ENCODE assay signal across 12 cellular contexts in the genomic region with DNA sequence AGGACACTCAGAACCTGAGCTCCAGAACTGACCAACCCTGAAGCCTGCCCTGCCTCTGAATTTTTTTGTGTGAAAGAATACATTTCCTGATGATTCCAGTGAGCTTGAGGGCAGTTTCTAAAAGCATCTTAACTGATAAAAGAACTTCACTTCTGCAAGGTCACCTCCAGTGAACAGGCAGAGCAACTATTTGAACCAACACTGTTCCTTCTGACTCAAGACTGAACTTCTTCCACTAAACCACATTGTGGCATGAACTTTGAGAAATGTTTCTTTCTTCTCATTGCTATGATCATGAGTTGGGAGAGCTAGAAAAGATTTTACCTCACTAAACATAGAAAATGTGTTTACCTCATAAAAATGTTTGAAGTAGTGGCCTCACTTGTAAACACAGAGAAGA.
A peak's percentile ranks its signal among the peaks of the same experiment; 100 is the strongest.
DNase-seq lines count a peak whose midpoint lies in the region; ATAC-seq lines count a peak whose summit lies in the region.
"Had no signal": no experiment of that assay in that cellular context is flagged by ENCODE, and none has a peak within 500 bp of the region (broad histone marks: within the 10 kb centered on the region; RNA-seq: fewer than 3 reads in every experiment).

No MANE protein-coding gene starts in this region.

- DNase-seq in activated naive CD4-positive, alpha-beta T cell treated with anti-CD3 and anti-CD28 coated beads for 36 hours, result no peak
- DNase-seq in activated naive CD4-positive, alpha-beta T cell treated with anti-CD3 and anti-CD28 coated beads, Interleukin-2, amount 50 U/mL, for 16 hours, result no peak
- no peak for DNase-seq in activated T-helper 1 cell treated with anti-CD3 and anti-CD28 coated beads, Interleukin-12 subunit alpha, Interleukin-12 subunit beta, Interleukin-2, Interleukin-4 antibody, amounts not matched to agents 30 ng/mL and 10 ng/mL and 1 ng/mL, durations not matched to agents 14 hours and 24 hours and 36 hours (ENCODE audit: low spot score)
- DNase-seq in stimulated activated naive B cell treated with anti-CD40 and anti-IgM and Interleukin-4, amounts not matched to agents 10 μg/mL and 1 μg/mL and 100 μg/mL, for 72 hours, result no peak
- DNase-seq in NCI-H1092 (lab: John Stamatoyannopoulos, UW) (no peak), NCI-H510A (lab: John Stamatoyannopoulos, UW) (no peak)
- DNase-seq: dermis blood vessel endothelial cell; Kasumi-1; NCI-H2171; stimulated activated CD4-positive, alpha-beta T cell treated with anti-CD3 and anti-CD28 coated beads, Interleukin-2, amount 100 ng/mL, for 48 hours had no signal

- H3K9me3 Mint-ChIP-seq in activated naive CD4-positive, alpha-beta T cell treated with anti-CD3 and anti-CD28 coated beads for 36 hours, result no peaks in the 10 kb centered on the region
- no peaks in the 10 kb centered on the region for H3K9me3 Mint-ChIP-seq in activated T-helper 1 cell treated with anti-CD3 and anti-CD28 coated beads, Interleukin-12 subunit alpha, Interleukin-12 subunit beta, Interleukin-2, Interleukin-4 antibody, amounts not matched to agents 30 ng/mL and 10 ng/mL and 1 ng/mL, durations not matched to agents 14 hours and 24 hours and 36 hours
- H3K9me3 Mint-ChIP-seq in stimulated activated naive B cell treated with anti-CD40 and anti-IgM and Interleukin-4, amounts not matched to agents 10 μg/mL and 1 μg/mL and 100 μg/mL, for 72 hours, result no peaks in the 10 kb centered on the region

- peaks cover 3% of the 10 kb centered on the region for H3K36me3 Mint-ChIP-seq in activated naive CD4-positive, alpha-beta T cell treated with anti-CD3 and anti-CD28 coated beads for 36 hours (ENCODE audit: low read depth)
- peaks cover 23% of the 10 kb centered on the region for H3K36me3 Mint-ChIP-seq in activated T-helper 1 cell treated with anti-CD3 and anti-CD28 coated beads, Interleukin-12 subunit alpha, Interleukin-12 subunit beta, Interleukin-2, Interleukin-4 antibody, amounts not matched to agents 30 ng/mL and 10 ng/mL and 1 ng/mL, durations not matched to agents 14 hours and 24 hours and 36 hours (ENCODE audit: low read depth)
- peaks cover 6 to 19% of the 10 kb centered on the region in 2 donors for H3K36me3 Mint-ChIP-seq in stimulated activated naive B cell treated with anti-CD40 and anti-IgM and Interleukin-4, amounts not matched to agents 10 μg/mL and 1 μg/mL and 100 μg/mL, for 72 hours

- CTCF ChIA-PET in activated naive CD4-positive, alpha-beta T cell treated with anti-CD3 and anti-CD28 coated beads for 36 hours (lab: Charles Lee), result interaction anchor here (1.7 to 1.8 kb wide), 2 partner anchors 82 to 92 kb away, joined by 4 to 6 read pairs; no protein-coding TSS in a partner anchor

- peak; percentile 85 for ATAC-seq in HG02610 (IDR thresholded peaks at IDR 0.05; ENCODE audit: unreplicated experiment)
- ATAC-seq in stimulated activated naive B cell treated with anti-CD40 and anti-IgM and Interleukin-4, amounts not matched to agents 10 μg/mL and 1 μg/mL and 100 μg/mL, for 72 hours (replicated peaks), result peak; percentile 92 to 93
- ATAC-seq in HG03439 (IDR thresholded peaks at IDR 0.05; ENCODE audit: unreplicated experiment), result no peak

- no peak overlapping the region for H3K4me3 Mint-ChIP-seq in activated naive CD4-positive, alpha-beta T cell treated with anti-CD3 and anti-CD28 coated beads for 36 hours
- H3K4me3 Mint-ChIP-seq in activated T-helper 1 cell treated with anti-CD3 and anti-CD28 coated beads, Interleukin-12 subunit alpha, Interleukin-12 subunit beta, Interleukin-2, Interleukin-4 antibody, amounts not matched to agents 30 ng/mL and 10 ng/mL and 1 ng/mL, durations not matched to agents 14 hours and 24 hours and 36 hours, result peak overlapping the region; percentile 46
- H3K4me3 Mint-ChIP-seq in stimulated activated naive B cell treated with anti-CD40 and anti-IgM and Interleukin-4, amounts not matched to agents 10 μg/mL and 1 μg/mL and 100 μg/mL, for 72 hours, result peak overlapping the region in 1 of 2 donors; percentile 30

- intact Hi-C loops in activated naive CD4-positive, alpha-beta T cell treated with anti-CD3 and anti-CD28 coated beads for 36 hours (cut with micrococcal nuclease), result loop anchor here (1.0 to 10.0 kb wide), 2 partner anchors 39 to 247 kb away; a partner anchor contains a TSS
- intact Hi-C loops in activated T-helper 1 cell treated with anti-CD3 and anti-CD28 coated beads, Interleukin-12 subunit alpha, Interleukin-12 subunit beta, Interleukin-2, Interleukin-4 antibody, amounts not matched to agents 30 ng/mL and 10 ng/mL and 1 ng/mL, durations not matched to agents 14 hours and 24 hours and 36 hours (cut with micrococcal nuclease), result loop anchor here (1.0 to 10.0 kb wide), 9 partner anchors 10 to 1153 kb away; a partner anchor contains a TSS

- H3K4me1 Mint-ChIP-seq in activated naive CD4-positive, alpha-beta T cell treated with anti-CD3 and anti-CD28 coated beads for 36 hours (ENCODE audit: low read depth), result peaks cover 29% of the 10 kb centered on the region
- H3K4me1 Mint-ChIP-seq in activated T-helper 1 cell treated with anti-CD3 and anti-CD28 coated beads, Interleukin-12 subunit alpha, Interleukin-12 subunit beta, Interleukin-2, Interleukin-4 antibody, amounts not matched to agents 30 ng/mL and 10 ng/mL and 1 ng/mL, durations not matched to agents 14 hours and 24 hours and 36 hours (ENCODE audit: low read depth), result peaks cover 54% of the 10 kb centered on the region
- peaks cover 9 to 26% of the 10 kb centered on the region in 2 donors for H3K4me1 Mint-ChIP-seq in stimulated activated naive B cell treated with anti-CD40 and anti-IgM and Interleukin-4, amounts not matched to agents 10 μg/mL and 1 μg/mL and 100 μg/mL, for 72 hours

- H3K27me3 Mint-ChIP-seq in activated naive CD4-positive, alpha-beta T cell treated with anti-CD3 and anti-CD28 coated beads for 36 hours (ENCODE audit: low read depth), result no peaks in the 10 kb centered on the region
- H3K27me3 Mint-ChIP-seq in activated T-helper 1 cell treated with anti-CD3 and anti-CD28 coated beads, Interleukin-12 subunit alpha, Interleukin-12 subunit beta, Interleukin-2, Interleukin-4 antibody, amounts not matched to agents 30 ng/mL and 10 ng/mL and 1 ng/mL, durations not matched to agents 14 hours and 24 hours and 36 hours (ENCODE audit: insufficient read depth), result no peaks in the 10 kb centered on the region
- H3K27me3 Mint-ChIP-seq in stimulated activated naive B cell treated with anti-CD40 and anti-IgM and Interleukin-4, amounts not matched to agents 10 μg/mL and 1 μg/mL and 100 μg/mL, for 72 hours, result no peaks in the 10 kb centered on the region

- H3K27ac Mint-ChIP-seq in activated naive CD4-positive, alpha-beta T cell treated with anti-CD3 and anti-CD28 coated beads for 36 hours, result peak overlapping the region; percentile 30
- H3K27ac Mint-ChIP-seq in activated T-helper 1 cell treated with anti-CD3 and anti-CD28 coated beads, Interleukin-12 subunit alpha, Interleukin-12 subunit beta, Interleukin-2, Interleukin-4 antibody, amounts not matched to agents 30 ng/mL and 10 ng/mL and 1 ng/mL, durations not matched to agents 14 hours and 24 hours and 36 hours, result peak overlapping the region; percentile 91
- peak overlapping the region; percentile 37 for H3K27ac Mint-ChIP-seq in stimulated activated naive B cell treated with anti-CD40 and anti-IgM and Interleukin-4, amounts not matched to agents 10 μg/mL and 1 μg/mL and 100 μg/mL, for 72 hours

Comparison
In these comparisons a context has a peak if more than half of its experiments do, and no peak if none do; other contexts are left out.
1. H3K27ac Mint-ChIP-seq: peak in every context shown above with its lines; median percentile 91 in activated T-helper 1 cell treated with anti-CD3 and anti-CD28 coated beads, Interleukin-12 subunit alpha, Interleukin-12 subunit beta, Interleukin-2, Interleukin-4 antibody, amounts not matched to agents 30 ng/mL and 10 ng/mL and 1 ng/mL, durations not matched to agents 14 hours and 24 hours and 36 hours; 37 in stimulated activated naive B cell treated with anti-CD40 and anti-IgM and Interleukin-4, amounts not matched to agents 10 μg/mL and 1 μg/mL and 100 μg/mL, for 72 hours; 30 in activated naive CD4-positive, alpha-beta T cell treated with anti-CD3 and anti-CD28 coated beads for 36 hours.